ENCODE assay signal across 9 cellular contexts in the genomic region with DNA sequence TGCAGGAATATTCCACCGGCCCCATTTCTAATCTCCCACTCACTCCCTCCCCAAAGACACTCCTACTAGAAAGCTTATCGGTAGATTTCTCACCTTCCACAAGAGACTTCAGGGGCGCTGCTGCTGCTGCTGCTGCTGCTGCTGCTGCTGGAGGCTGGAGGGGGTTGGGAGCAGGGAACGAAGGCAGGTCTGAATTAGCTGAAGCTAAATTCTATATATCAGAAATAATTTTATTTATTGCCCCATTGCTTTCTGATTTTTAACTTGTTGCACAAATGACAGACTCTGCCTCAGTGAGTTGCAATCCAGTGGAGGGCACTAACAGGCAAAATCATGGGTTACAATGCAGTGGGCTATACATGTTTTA. TPM values are rescaled to one million over a fixed set of nuclear protein-coding genes. Genes with fewer than 3 reads are reported as not detected.
DNase-seq lines count a peak whose midpoint lies in the region; ATAC-seq and TF ChIP-seq lines count a peak whose summit lies in the region.
"Had no signal": no experiment of that assay in that cellular context is flagged by ENCODE, and none has a peak within 500 bp of the region (broad histone marks: within the 10 kb centered on the region; RNA-seq: fewer than 3 reads in every experiment).

No MANE protein-coding gene starts in this region.

- H3K4me3 Mint-ChIP-seq in activated T-cell treated with anti-CD3 and anti-CD28 coated beads, Interleukin-2, amount 50 U/mL, for 4 hours = peak overlapping the region; percentile 79

- no peak for DNase-seq in activated T-cell treated with anti-CD3 and anti-CD28 coated beads, Interleukin-2, amount 50 U/mL, for 4 hours
- no peak for DNase-seq in activated T-cell treated with anti-CD3 and anti-CD28 coated beads, Interleukin-2, amount 50 U/mL, for 1 hour
- DNase-seq in RWPE2 (ENCODE audit: low spot score) (no peak), uterus (no peak), dermis blood vessel endothelial cell (no peak)

- TF ChIP-seq CTCF in RWPE2 (IDR thresholded peaks at IDR 0.05; ENCODE audit: poor library complexity, severe bottlenecking) (no peak), uterus (IDR thresholded peaks at IDR 0.05) (no peak)

- H3K4me1 ChIP-seq in RWPE2 (ENCODE audit: insufficient read depth, poor library complexity, severe bottlenecking) (peaks cover 16% of the 10 kb centered on the region), ectodermal cell (ENCODE audit: control insufficient read depth, insufficient read depth, low read length) (no peaks in the 10 kb centered on the region), mononuclear cell (ENCODE audit: insufficient read depth, low read length) (peaks cover 18% of the 10 kb centered on the region), uterus (no peaks in the 10 kb centered on the region)

- TF ChIP-seq POLR2A in uterus (IDR thresholded peaks at IDR 0.05) = no peak

- intact Hi-C loops in uterus (cut with DNase I; ENCODE audit: low total_unique reads) = no loop called here

- H3K9me3 ChIP-seq in RWPE2 (ENCODE audit: severe bottlenecking) (no peaks in the 10 kb centered on the region), ectodermal cell (ENCODE audit: control insufficient read depth, low read length) (no peaks in the 10 kb centered on the region), mononuclear cell (ENCODE audit: low read depth, low read length) (no peaks in the 10 kb centered on the region), uterus (no peaks in the 10 kb centered on the region)

- no peaks in the 10 kb centered on the region for H3K9me3 Mint-ChIP-seq in activated T-cell treated with anti-CD3 and anti-CD28 coated beads, Interleukin-2, amount 50 U/mL, for 4 hours

- 0 to 2% methylated on average over 3 of the region's 4 CpGs for WGBS in ectodermal cell, 2 experiments

- H3K36me3 ChIP-seq in RWPE2 (ENCODE audit: low read depth) = no peaks in the 10 kb centered on the region
- H3K36me3 ChIP-seq in ectodermal cell (ENCODE audit: control insufficient read depth, insufficient read depth, low read length) = no peaks in the 10 kb centered on the region
- H3K36me3 ChIP-seq in uterus = no peaks in the 10 kb centered on the region

- peaks cover 21% of the 10 kb centered on the region for H3K27me3 Mint-ChIP-seq in activated T-cell treated with anti-CD3 and anti-CD28 coated beads, Interleukin-2, amount 50 U/mL, for 4 hours (ENCODE audit: low read depth)

- H3K27me3 ChIP-seq in RWPE2 (ENCODE audit: insufficient read depth, poor library complexity, severe bottlenecking) (no peaks in the 10 kb centered on the region), ectodermal cell (ENCODE audit: control insufficient read depth, insufficient read depth, low read length, poor library complexity, severe bottlenecking) (peaks cover 20% of the 10 kb centered on the region), mononuclear cell (ENCODE audit: insufficient read depth, low read length) (peaks cover 27% of the 10 kb centered on the region), uterus (no peaks in the 10 kb centered on the region)

- H3K4me1 Mint-ChIP-seq in activated T-cell treated with anti-CD3 and anti-CD28 coated beads, Interleukin-2, amount 50 U/mL, for 4 hours (ENCODE audit: low read depth) = peaks cover 23% of the 10 kb centered on the region

- peak overlapping the region; percentile 31 for H3K4me3 ChIP-seq in RWPE2 (ENCODE audit: severe bottlenecking)
- H3K4me3 ChIP-seq in ectodermal cell (ENCODE audit: insufficient read depth, low read depth, low read length) = peak overlapping the region; percentile 60
- peak overlapping the region; percentile 39 for H3K4me3 ChIP-seq in mononuclear cell (ENCODE audit: low read length)
- peak overlapping the region; percentile 20 to 59 for H3K4me3 ChIP-seq in uterus

- no peaks in the 10 kb centered on the region for H3K36me3 Mint-ChIP-seq in activated T-cell treated with anti-CD3 and anti-CD28 coated beads, Interleukin-2, amount 50 U/mL, for 4 hours (ENCODE audit: insufficient read depth)

- peak; percentile 12 for ATAC-seq in activated T-cell treated with anti-CD3 and anti-CD28 coated beads, Interleukin-2, amount 50 U/mL, for 4 hours
- ATAC-seq in HG03378 (IDR thresholded peaks at IDR 0.05; ENCODE audit: unreplicated experiment) (peak; percentile 9), RWPE2 (ENCODE audit: low read depth) (peak; percentile 32)

- H3K27ac ChIP-seq in RWPE2 (ENCODE audit: poor library complexity, severe bottlenecking) (no peak overlapping the region), ectodermal cell (ENCODE audit: insufficient read depth, low read depth, low read length, poor library complexity, severe bottlenecking) (peak overlapping the region; percentile 58), uterus (peak overlapping the region; percentile 51 to 90)
- H3K27ac ChIP-seq: epithelial cell of prostate had no signal

RNA-seq across cellular contexts. Expression of a gene that starts 25.8 kb away (rescaled TPM):
- 1 to 10 TPM in 2 of 3 donors, under 1 TPM in 1; 0.98 to 1.6 (median 1.0) TPM for total RNA-seq in activated T-cell treated with anti-CD3 and anti-CD28 coated beads, Interleukin-2, amount 50 U/mL, for 4 hours
- 0.28 TPM for polyA plus RNA-seq in ectodermal cell (2013, experiment 1 of 4)
- polyA plus RNA-seq in ectodermal cell (2013, experiment 2 of 4) = 0.04 TPM
- 0.11 TPM for polyA plus RNA-seq in ectodermal cell (2013, experiment 3 of 4)
- polyA plus RNA-seq in ectodermal cell (2013, experiment 4 of 4) = not detected
- total RNA-seq in mononuclear cell (1.7 TPM), uterus (10 to 100 TPM; 12.0 to 81.2 (median 50.4) TPM), dermis blood vessel endothelial cell (0.05 TPM in 1 of 2 replicates, not detected in the other)
